1 cellular context compared by ENCODE assay signal in genomic region chr2:69453475-69454129, GRCh38.
TF ChIP-seq lines count a peak whose summit lies in the region.

No MANE protein-coding gene starts in this region.

TF ChIP-seq in HepG2, 621 proteins besides CTCF, POLR2A, EP300 and RAD21 (continued from another document):
- TF ChIP-seq, protein P1, sequence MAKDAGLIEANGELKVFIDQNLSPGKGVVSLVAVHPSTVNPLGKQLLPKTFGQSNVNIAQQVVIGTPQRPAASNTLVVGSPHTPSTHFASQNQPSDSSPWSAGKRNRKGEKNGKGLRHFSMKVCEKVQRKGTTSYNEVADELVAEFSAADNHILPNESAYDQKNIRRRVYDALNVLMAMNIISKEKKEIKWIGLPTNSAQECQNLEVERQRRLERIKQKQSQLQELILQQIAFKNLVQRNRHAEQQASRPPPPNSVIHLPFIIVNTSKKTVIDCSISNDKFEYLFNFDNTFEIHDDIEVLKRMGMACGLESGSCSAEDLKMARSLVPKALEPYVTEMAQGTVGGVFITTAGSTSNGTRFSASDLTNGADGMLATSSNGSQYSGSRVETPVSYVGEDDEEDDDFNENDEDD (CRISPR knock-in tag; IDR thresholded peaks at IDR 0.05; ENCODE audit: borderline replicate concordance) = no peak
- TF ChIP-seq KMT2A (CRISPR knock-in tag; IDR thresholded peaks at IDR 0.05) (no peak), RBM22 (optimal IDR thresholded peaks at IDR 0.05; ENCODE audit: low read length) (no peak), ONECUT2 (CRISPR knock-in tag; IDR thresholded peaks at IDR 0.05) (no peak)
- TF ChIP-seq, protein P2, sequence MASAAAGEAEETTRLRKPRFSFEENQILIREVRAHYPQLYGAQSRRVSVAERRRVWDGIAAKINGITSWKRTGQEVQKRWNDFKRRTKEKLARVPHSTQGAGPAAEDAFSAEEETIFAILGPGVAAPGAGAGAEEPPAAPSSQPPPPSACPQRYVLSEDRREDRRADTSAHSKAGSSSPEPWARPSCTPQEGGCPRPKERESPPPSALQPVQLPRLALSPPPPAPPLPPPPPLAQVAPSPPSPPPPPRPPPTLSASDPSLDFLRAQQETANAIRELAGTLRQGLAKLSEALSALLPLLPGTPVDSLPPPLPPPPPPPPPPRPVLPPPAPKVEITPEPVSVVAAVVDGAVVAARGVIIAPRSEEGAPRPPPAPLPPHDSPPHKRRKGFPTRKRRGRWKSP (CRISPR knock-in tag; IDR thresholded peaks at IDR 0.05) = no peak
- TF ChIP-seq, protein P3, sequence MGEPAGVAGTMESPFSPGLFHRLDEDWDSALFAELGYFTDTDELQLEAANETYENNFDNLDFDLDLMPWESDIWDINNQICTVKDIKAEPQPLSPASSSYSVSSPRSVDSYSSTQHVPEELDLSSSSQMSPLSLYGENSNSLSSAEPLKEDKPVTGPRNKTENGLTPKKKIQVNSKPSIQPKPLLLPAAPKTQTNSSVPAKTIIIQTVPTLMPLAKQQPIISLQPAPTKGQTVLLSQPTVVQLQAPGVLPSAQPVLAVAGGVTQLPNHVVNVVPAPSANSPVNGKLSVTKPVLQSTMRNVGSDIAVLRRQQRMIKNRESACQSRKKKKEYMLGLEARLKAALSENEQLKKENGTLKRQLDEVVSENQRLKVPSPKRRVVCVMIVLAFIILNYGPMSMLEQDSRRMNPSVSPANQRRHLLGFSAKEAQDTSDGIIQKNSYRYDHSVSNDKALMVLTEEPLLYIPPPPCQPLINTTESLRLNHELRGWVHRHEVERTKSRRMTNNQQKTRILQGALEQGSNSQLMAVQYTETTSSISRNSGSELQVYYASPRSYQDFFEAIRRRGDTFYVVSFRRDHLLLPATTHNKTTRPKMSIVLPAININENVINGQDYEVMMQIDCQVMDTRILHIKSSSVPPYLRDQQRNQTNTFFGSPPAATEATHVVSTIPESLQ (CRISPR knock-in tag; conservative IDR thresholded peaks at IDR 0.05) = no peak
- TF ChIP-seq, protein P4, sequence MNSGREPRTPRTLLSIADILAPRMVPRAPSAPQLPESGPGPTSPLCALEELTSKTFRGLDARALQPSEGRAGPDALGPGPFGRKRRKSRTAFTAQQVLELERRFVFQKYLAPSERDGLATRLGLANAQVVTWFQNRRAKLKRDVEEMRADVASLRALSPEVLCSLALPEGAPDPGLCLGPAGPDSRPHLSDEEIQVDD (CRISPR knock-in tag; IDR thresholded peaks at IDR 0.05; ENCODE audit: borderline replicate concordance) = no peak
